ENCODE assay signal across 1 cellular context in genomic region chr19:2306971-2307370, GRCh38.
A peak's percentile ranks its signal among the peaks of the same experiment; 100 is the strongest.
TF ChIP-seq lines count a peak whose summit lies in the region.

No MANE protein-coding gene starts in this region.

TF ChIP-seq in HepG2, 621 proteins besides CTCF, POLR2A, EP300 and RAD21:
- 0 out of 2 replicates have a peak, but pooled peaks have one; percentile 28 for TF ChIP-seq EZH2 (conservative IDR thresholded peaks at IDR 0.05; ENCODE audit: low read depth, low read length)
- TF ChIP-seq ZNF615 (CRISPR knock-in tag; IDR thresholded peaks at IDR 0.05; ENCODE audit: borderline replicate concordance), result no peak
